Comparison of ENCODE assay signal across 1 cellular context in the genomic region with DNA sequence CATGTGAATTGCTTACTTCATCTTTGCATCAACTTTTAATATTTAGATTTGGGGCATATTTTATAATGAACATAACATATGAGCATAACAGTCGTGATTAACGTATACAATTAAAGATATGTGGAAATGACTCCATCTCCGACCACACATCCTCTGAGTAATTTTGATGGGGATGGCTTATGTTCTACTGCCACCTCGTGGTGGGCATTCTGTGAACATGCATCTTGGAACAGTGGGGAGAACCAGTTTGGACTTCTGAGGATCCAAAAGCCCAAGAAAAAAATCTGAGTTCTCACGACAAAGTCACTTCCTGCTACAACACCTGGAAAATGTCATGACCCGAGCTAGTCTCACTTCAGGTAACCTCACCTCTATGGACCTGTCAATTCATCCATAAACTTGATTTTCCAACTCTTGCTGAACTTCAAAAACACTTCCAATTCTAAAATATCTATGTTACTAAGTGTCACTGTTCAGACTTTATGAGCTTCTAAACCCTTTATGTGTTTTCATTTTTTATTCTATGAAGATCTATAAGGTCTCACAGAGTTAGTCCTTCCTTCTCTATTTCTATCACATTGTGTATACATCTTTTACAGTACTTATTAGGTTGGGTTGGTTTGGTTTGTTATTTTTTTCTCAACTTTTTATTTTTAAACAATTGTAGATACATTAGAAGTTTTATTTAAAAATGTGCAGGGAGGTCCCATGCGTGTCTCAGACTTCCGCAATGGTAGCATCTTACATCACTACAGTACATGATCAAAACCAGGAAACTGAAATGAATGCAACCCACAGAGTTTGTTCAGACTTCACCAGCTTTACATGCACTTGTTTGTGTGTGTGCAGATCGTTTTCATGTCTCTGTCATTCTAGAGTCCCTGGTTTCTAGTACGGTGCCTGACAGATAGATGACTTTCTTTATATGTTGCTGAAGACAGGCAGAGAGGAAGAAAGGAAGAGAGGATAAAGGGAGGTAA.
A peak's percentile ranks its signal among the peaks of the same experiment; 100 is the strongest.
TF ChIP-seq lines count a peak whose summit lies in the region.

No MANE protein-coding gene starts in this region.

TF ChIP-seq in HepG2, 621 proteins besides CTCF, POLR2A, EP300 and RAD21 (continued from another document):
- no peak for TF ChIP-seq YEATS2 (CRISPR knock-in tag; IDR thresholded peaks at IDR 0.05; ENCODE audit: borderline replicate concordance)
- TF ChIP-seq TAF1 (CRISPR knock-in tag; IDR thresholded peaks at IDR 0.05): no peak
- TF ChIP-seq TEAD3 (CRISPR knock-in tag; optimal IDR thresholded peaks at IDR 0.05; ENCODE audit: borderline replicate concordance): peak; percentile 60
- TF ChIP-seq, protein P1, sequence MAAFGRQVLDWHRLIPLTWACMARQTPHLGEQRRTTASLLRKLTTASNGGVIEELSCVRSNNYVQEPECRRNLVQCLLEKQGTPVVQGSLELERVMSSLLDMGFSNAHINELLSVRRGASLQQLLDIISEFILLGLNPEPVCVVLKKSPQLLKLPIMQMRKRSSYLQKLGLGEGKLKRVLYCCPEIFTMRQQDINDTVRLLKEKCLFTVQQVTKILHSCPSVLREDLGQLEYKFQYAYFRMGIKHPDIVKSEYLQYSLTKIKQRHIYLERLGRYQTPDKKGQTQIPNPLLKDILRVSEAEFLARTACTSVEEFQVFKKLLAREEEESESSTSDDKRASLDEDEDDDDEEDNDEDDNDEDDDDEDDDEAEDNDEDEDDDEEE (CRISPR knock-in tag; IDR thresholded peaks at IDR 0.05): no peak
- TF ChIP-seq DNMT1 (CRISPR knock-in tag; IDR thresholded peaks at IDR 0.05): no peak
- no peak for TF ChIP-seq NRL (CRISPR knock-in tag; IDR thresholded peaks at IDR 0.05; ENCODE audit: borderline replicate concordance)
- TF ChIP-seq SMC3 (IDR thresholded peaks at IDR 0.05; ENCODE audit: low read length): peak; percentile 85
- TF ChIP-seq, protein P2, sequence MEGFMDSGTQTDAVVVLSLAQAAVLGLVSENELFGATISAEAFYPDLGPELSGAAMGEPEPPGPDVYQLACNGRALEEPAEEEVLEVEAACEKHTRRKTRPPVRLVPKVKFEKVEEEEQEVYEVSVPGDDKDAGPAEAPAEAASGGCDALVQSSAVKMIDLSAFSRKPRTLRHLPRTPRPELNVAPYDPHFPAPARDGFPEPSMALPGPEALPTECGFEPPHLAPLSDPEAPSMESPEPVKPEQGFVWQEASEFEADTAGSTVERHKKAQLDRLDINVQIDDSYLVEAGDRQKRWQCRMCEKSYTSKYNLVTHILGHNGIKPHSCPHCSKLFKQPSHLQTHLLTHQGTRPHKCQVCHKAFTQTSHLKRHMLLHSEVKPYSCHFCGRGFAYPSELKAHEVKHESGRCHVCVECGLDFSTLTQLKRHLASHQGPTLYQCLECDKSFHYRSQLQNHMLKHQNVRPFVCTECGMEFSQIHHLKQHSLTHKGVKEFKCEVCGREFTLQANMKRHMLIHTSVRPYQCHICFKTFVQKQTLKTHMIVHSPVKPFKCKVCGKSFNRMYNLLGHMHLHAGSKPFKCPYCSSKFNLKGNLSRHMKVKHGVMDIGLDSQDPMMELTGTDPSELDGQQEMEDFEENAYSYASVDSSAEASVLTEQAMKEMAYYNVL (CRISPR knock-in tag; IDR thresholded peaks at IDR 0.05; ENCODE audit: borderline replicate concordance): no peak
- TF ChIP-seq ZNF569 (CRISPR knock-in tag; IDR thresholded peaks at IDR 0.05; ENCODE audit: borderline replicate concordance): no peak
- TF ChIP-seq GABPB1 (CRISPR knock-in tag; IDR thresholded peaks at IDR 0.05): no peak
- TF ChIP-seq AGO1 (IDR thresholded peaks at IDR 0.05; ENCODE audit: low read depth, low read length, poor library complexity, severe bottlenecking): no peak
- no peak for TF ChIP-seq ZNF775 (CRISPR knock-in tag; IDR thresholded peaks at IDR 0.05; ENCODE audit: borderline replicate concordance)
- TF ChIP-seq STAG1 (CRISPR knock-in tag; IDR thresholded peaks at IDR 0.05): peak; percentile 94
- TF ChIP-seq, protein P3, sequence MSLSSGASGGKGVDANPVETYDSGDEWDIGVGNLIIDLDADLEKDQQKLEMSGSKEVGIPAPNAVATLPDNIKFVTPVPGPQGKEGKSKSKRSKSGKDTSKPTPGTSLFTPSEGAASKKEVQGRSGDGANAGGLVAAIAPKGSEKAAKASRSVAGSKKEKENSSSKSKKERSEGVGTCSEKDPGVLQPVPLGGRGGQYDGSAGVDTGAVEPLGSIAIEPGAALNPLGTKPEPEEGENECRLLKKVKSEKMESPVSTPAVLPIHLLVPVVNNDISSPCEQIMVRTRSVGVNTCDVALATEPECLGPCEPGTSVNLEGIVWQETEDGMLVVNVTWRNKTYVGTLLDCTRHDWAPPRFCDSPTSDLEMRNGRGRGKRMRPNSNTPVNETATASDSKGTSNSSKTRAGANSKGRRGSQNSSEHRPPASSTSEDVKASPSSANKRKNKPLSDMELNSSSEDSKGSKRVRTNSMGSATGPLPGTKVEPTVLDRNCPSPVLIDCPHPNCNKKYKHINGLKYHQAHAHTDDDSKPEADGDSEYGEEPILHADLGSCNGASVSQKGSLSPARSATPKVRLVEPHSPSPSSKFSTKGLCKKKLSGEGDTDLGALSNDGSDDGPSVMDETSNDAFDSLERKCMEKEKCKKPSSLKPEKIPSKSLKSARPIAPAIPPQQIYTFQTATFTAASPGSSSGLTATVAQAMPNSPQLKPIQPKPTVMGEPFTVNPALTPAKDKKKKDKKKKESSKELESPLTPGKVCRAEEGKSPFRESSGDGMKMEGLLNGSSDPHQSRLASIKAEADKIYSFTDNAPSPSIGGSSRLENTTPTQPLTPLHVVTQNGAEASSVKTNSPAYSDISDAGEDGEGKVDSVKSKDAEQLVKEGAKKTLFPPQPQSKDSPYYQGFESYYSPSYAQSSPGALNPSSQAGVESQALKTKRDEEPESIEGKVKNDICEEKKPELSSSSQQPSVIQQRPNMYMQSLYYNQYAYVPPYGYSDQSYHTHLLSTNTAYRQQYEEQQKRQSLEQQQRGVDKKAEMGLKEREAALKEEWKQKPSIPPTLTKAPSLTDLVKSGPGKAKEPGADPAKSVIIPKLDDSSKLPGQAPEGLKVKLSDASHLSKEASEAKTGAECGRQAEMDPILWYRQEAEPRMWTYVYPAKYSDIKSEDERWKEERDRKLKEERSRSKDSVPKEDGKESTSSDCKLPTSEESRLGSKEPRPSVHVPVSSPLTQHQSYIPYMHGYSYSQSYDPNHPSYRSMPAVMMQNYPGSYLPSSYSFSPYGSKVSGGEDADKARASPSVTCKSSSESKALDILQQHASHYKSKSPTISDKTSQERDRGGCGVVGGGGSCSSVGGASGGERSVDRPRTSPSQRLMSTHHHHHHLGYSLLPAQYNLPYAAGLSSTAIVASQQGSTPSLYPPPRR (CRISPR knock-in tag; IDR thresholded peaks at IDR 0.05; ENCODE audit: borderline replicate concordance): no peak
- no peak for TF ChIP-seq ZKSCAN5 (CRISPR knock-in tag; IDR thresholded peaks at IDR 0.05)
- TF ChIP-seq, protein P4, sequence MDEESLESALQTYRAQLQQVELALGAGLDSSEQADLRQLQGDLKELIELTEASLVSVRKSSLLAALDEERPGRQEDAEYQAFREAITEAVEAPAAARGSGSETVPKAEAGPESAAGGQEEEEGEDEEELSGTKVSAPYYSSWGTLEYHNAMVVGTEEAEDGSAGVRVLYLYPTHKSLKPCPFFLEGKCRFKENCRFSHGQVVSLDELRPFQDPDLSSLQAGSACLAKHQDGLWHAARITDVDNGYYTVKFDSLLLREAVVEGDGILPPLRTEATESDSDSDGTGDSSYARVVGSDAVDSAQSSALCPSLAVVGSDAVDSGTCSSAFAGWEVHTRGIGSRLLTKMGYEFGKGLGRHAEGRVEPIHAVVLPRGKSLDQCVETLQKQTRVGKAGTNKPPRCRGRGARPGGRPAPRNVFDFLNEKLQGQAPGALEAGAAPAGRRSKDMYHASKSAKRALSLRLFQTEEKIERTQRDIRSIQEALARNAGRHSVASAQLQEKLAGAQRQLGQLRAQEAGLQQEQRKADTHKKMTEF (CRISPR knock-in tag; IDR thresholded peaks at IDR 0.05): peak; percentile 45; the same call in 1 of the 2 replicates
- TF ChIP-seq POLR2AphosphoS5 (IDR thresholded peaks at IDR 0.05; ENCODE audit: low read depth, low read length): no peak
- TF ChIP-seq ZNF558 (CRISPR knock-in tag; IDR thresholded peaks at IDR 0.05; ENCODE audit: borderline replicate concordance): no peak
